In genomic region chr7:18357691-18358090, GRCh38 we compare ENCODE assay signal across 8 cellular contexts.
DNase-seq lines count a peak whose midpoint lies in the region; ATAC-seq and TF ChIP-seq lines count a peak whose summit lies in the region.

No MANE protein-coding gene starts in this region.

- peak; percentile 49 for ATAC-seq in HG02973 (IDR thresholded peaks at IDR 0.05; ENCODE audit: unreplicated experiment)
- ATAC-seq in naive B cell (ENCODE audit: low read depth in 2 of 2), result no peak
- no peak for ATAC-seq in activated T-helper 17 cell treated with anti-CD3 and anti-CD28 coated beads, Interleukin-2, amount 50 U/mL, for 72 hours (replicated peaks)

- peaks cover 17 to 27% (median 21%) of the 10 kb centered on the region in 3 donors for H3K4me1 Mint-ChIP-seq in naive B cell
- peaks cover 6% of the 10 kb centered on the region for H3K4me1 Mint-ChIP-seq in activated T-helper 17 cell treated with anti-CD3 and anti-CD28 coated beads, Interleukin-2, amount 50 U/mL, for 72 hours

- H3K27me3 Mint-ChIP-seq in naive B cell, result no peaks in the 10 kb centered on the region
- H3K27me3 Mint-ChIP-seq in activated T-helper 17 cell treated with anti-CD3 and anti-CD28 coated beads, Interleukin-2, amount 50 U/mL, for 72 hours, result peaks cover 8% of the 10 kb centered on the region

- no peaks in the 10 kb centered on the region for H3K9me3 Mint-ChIP-seq in naive B cell
- H3K9me3 Mint-ChIP-seq in activated T-helper 17 cell treated with anti-CD3 and anti-CD28 coated beads, Interleukin-2, amount 50 U/mL, for 72 hours, result no peaks in the 10 kb centered on the region

- H3K4me3 Mint-ChIP-seq in naive B cell, result no peak overlapping the region
- H3K4me3 Mint-ChIP-seq in activated T-helper 17 cell treated with anti-CD3 and anti-CD28 coated beads, Interleukin-2, amount 50 U/mL, for 72 hours, result no peak overlapping the region

- H3K36me3 Mint-ChIP-seq in naive B cell, result peaks cover 7% of the 10 kb centered on the region in 2 donors
- no peaks in the 10 kb centered on the region for H3K36me3 Mint-ChIP-seq in activated T-helper 17 cell treated with anti-CD3 and anti-CD28 coated beads, Interleukin-2, amount 50 U/mL, for 72 hours (ENCODE audit: low read depth)

- peak overlapping the region; percentile 18; the same call in 1 of the 2 replicates for H3K27ac ChIP-seq in VCaP

- peak overlapping the region in 4 of 6 donors; percentile 8 to 80 (median 33) for H3K27ac Mint-ChIP-seq in naive B cell
- H3K27ac Mint-ChIP-seq in activated T-helper 17 cell treated with anti-CD3 and anti-CD28 coated beads, Interleukin-2, amount 50 U/mL, for 72 hours, result no peak overlapping the region

- peak; percentile 50; the same call in 2 of the 3 replicates for TF ChIP-seq CTCF in GM12872 (IDR thresholded peaks at IDR 0.05; ENCODE audit: insufficient read depth, low read depth, low read length)
- peak; percentile 29; the same call in 1 of the 2 replicates for TF ChIP-seq CTCF in VCaP (conservative IDR thresholded peaks at IDR 0.05)

- DNase-seq in naive B cell (no peak), NCI-H1105 (lab: John Stamatoyannopoulos, UW) (no peak), T-helper 9 cell (no peak)
- DNase-seq in activated CD4-positive, CD25-positive, alpha-beta regulatory T cell treated with anti-CD3 and anti-CD28 coated beads, Interleukin-2, amount 50 U/mL, for 72 hours, result no peak
